ENCODE assay signal across 26 cellular contexts in genomic region chr20:40932436-40932835, GRCh38.
"Had no signal": no experiment of that assay in that cellular context is flagged by ENCODE, and none has a peak within 500 bp of the region (broad histone marks: within the 10 kb centered on the region; RNA-seq: fewer than 3 reads in every experiment).

No MANE protein-coding gene starts in this region.

- ATAC-seq: gastrocnemius medialis; left lobe of liver; mucosa of descending colon; natural killer cell treated with Interleukin-12 subunit alpha and Interleukin-12 subunit beta and Interleukin-15 and Interleukin-18, amount 100 ng/mL, for 72 hours; right lobe of liver; stimulated activated naive B cell treated with anti-CD40 and anti-IgM and Interleukin-4, amounts not matched to agents 10 μg/mL and 1 μg/mL and 100 μg/mL, for 72 hours; upper lobe of right lung had no signal

- H2AFZ ChIP-seq: parathyroid adenoma had no signal

- H3K36me3 ChIP-seq: gastrocnemius medialis, neutrophil, right lobe of liver, thoracic aorta, transverse colon, upper lobe of right lung, uterus had no signal

- H3K4me1 ChIP-seq: gastrocnemius medialis, parathyroid adenoma, right lobe of liver, transverse colon, upper lobe of right lung, uterus had no signal

- H3K27me3 Mint-ChIP-seq: stimulated activated naive CD8-positive, alpha-beta T cell treated with anti-CD3 and anti-CD28 coated beads, Interleukin-15, Interleukin-2, amounts not matched to agents 100 ng/mL and 50 ng/mL, for 24 hours had no signal

- H3K4me3 ChIP-seq: gastrocnemius medialis, lung, mucosa of descending colon, right lobe of liver, thoracic aorta, transverse colon, upper lobe of right lung, uterus had no signal

- DNase-seq: cortex of kidney; effector CD4-positive, alpha-beta T cell; foreskin fibroblast; gastrocnemius medialis; head of caudate nucleus; kidney; mucosa of descending colon; naive B cell; right lobe of liver; small intestine; stimulated activated CD4-positive, alpha-beta T cell treated with anti-CD3 and anti-CD28 coated beads, Interleukin-15, amount 100 ng/mL, for 24 hours; stimulated activated CD4-positive, alpha-beta T cell treated with anti-CD3 and anti-CD28 coated beads, Interleukin-2, amount 100 ng/mL, for 48 hours; stimulated activated naive B cell treated with anti-CD40 and anti-IgM and Interleukin-4, amounts not matched to agents 10 μg/mL and 1 μg/mL and 100 μg/mL, for 72 hours; transverse colon; upper lobe of right lung; uterus had no signal

- H3K79me2 ChIP-seq: parathyroid adenoma had no signal

- H3K36me3 Mint-ChIP-seq: stimulated activated naive B cell treated with anti-CD40 and anti-IgM and Interleukin-4, amounts not matched to agents 10 μg/mL and 1 μg/mL and 100 μg/mL, for 72 hours had no signal

- H3K9ac ChIP-seq: parathyroid adenoma had no signal

- H3K27ac ChIP-seq: gastrocnemius medialis, neutrophil, parathyroid adenoma, right lobe of liver, thoracic aorta, transverse colon, upper lobe of right lung, uterus had no signal

- H3K4me3 Mint-ChIP-seq: memory B cell; naive B cell; natural killer cell treated with Interleukin-12 subunit alpha and Interleukin-12 subunit beta and Interleukin-15 and Interleukin-18, amount 100 ng/mL, for 72 hours; neural crest cell; stimulated activated naive B cell treated with anti-CD40 and anti-IgM and Interleukin-4, amounts not matched to agents 10 μg/mL and 1 μg/mL and 100 μg/mL, for 72 hours; stimulated activated naive CD8-positive, alpha-beta T cell treated with anti-CD3 and anti-CD28 coated beads, Interleukin-15, Interleukin-2, amounts not matched to agents 100 ng/mL and 50 ng/mL, for 24 hours had no signal

- H3K27me3 ChIP-seq: gastrocnemius medialis, neutrophil, right lobe of liver, transverse colon, upper lobe of right lung, uterus had no signal

- H3K9me3 ChIP-seq: gastrocnemius medialis, mucosa of descending colon, neutrophil, right lobe of liver, thoracic aorta, transverse colon, upper lobe of right lung, uterus had no signal

- H3K27ac Mint-ChIP-seq: memory B cell; natural killer cell treated with Interleukin-12 subunit alpha and Interleukin-12 subunit beta and Interleukin-15 and Interleukin-18, amount 100 ng/mL, for 72 hours; progenitor cell of endocrine pancreas; stimulated activated naive B cell treated with anti-CD40 and anti-IgM and Interleukin-4, amounts not matched to agents 10 μg/mL and 1 μg/mL and 100 μg/mL, for 72 hours; stimulated activated naive CD8-positive, alpha-beta T cell treated with anti-CD3 and anti-CD28 coated beads, Interleukin-15, Interleukin-2, amounts not matched to agents 100 ng/mL and 50 ng/mL, for 24 hours had no signal
